Comparison of ENCODE assay signal across 10 cellular contexts in genomic region chr19:44512326-44513298, GRCh38. TPM values are rescaled to one million over a fixed set of nuclear protein-coding genes. Genes with fewer than 3 reads are reported as not detected.
DNase-seq lines count a peak whose midpoint lies in the region; ATAC-seq, FAIRE-seq and TF ChIP-seq lines count a peak whose summit lies in the region.
"Had no signal": no experiment of that assay in that cellular context is flagged by ENCODE, and none has a peak within 500 bp of the region (broad histone marks: within the 10 kb centered on the region; RNA-seq: fewer than 3 reads in every experiment).

No MANE protein-coding gene starts in this region.

- TF ChIP-seq CTCF in PC-9 (conservative IDR thresholded peaks at IDR 0.05) = peak; percentile 77

- FAIRE-seq in H54 (lab: Jason Lieb, UNC) (peak; percentile 78), GM12891 (lab: Jason Lieb, UNC) (no peak)

- no peaks in the 10 kb centered on the region; the same call in 1 of the 2 replicates for H3F3A ChIP-seq in PC-9 (ENCODE audit: insufficient read depth, low read depth)

- TF ChIP-seq POLR2A in H54 (IDR thresholded peaks at IDR 0.05; ENCODE audit: low read depth, low read length) = no peak
- TF ChIP-seq POLR2A in GM12891 (IDR thresholded peaks at IDR 0.05; ENCODE audit: low read depth, low read length) = no peak

- H3K4me3 ChIP-seq in PC-9 = no peak overlapping the region

- H3K79me2 ChIP-seq in PC-9 (ENCODE audit: low read depth) = no peaks in the 10 kb centered on the region

- ATAC-seq in left ventricle myocardium superior = no peak
- ATAC-seq: T-cell had no signal

- H3K9me3 ChIP-seq in PC-9 (ENCODE audit: insufficient read depth, low read depth) = no peaks in the 10 kb centered on the region

- H3K27ac ChIP-seq in PC-9 (no peak overlapping the region), epithelial cell of prostate (no peak overlapping the region)

- DNase-seq in COR-L47 (lab: John Stamatoyannopoulos, UW) (peak; percentile 44), H54 (ENCODE audit: insufficient read length, low spot score) (peak; percentile 69), PC-9 (peak; percentile 50 to 73), epithelial cell of prostate (ENCODE audit: low read depth, low spot score) (peak; percentile 33), GM12891 (ENCODE audit: insufficient read length, low spot score) (no peak), T-helper 9 cell (no peak), left ventricle myocardium superior (no peak)
- DNase-seq in stimulated activated CD4-positive, alpha-beta T cell treated with anti-CD3 and anti-CD28 coated beads, Interleukin-2, amount 100 ng/mL, for 48 hours = peak; percentile 33 to 49

- H3K36me3 ChIP-seq in PC-9 (ENCODE audit: low read depth) = no peaks in the 10 kb centered on the region

- H4K20me1 ChIP-seq in PC-9 (ENCODE audit: insufficient read depth) = no peaks in the 10 kb centered on the region

- peaks cover 10% of the 10 kb centered on the region; the same call in 1 of the 2 replicates for H3K27me3 ChIP-seq in PC-9 (ENCODE audit: insufficient read depth, low read depth)

- H2AFZ ChIP-seq in PC-9 = no peak overlapping the region

- H3K4me2 ChIP-seq in PC-9 = 0 out of 2 replicates have a peak overlapping the region, but pooled peaks have one; percentile 14

- no TSS peak for BruUV-seq in PC-9 (replicated peaks; lab: Mats Ljungman, UMichigan)

- intact Hi-C loops in PC-9 (cut with micrococcal nuclease; ENCODE audit: unreplicated experiment) (loop anchor here (1.0 to 5.0 kb wide), 3 partner anchors 59 to 332 kb away; no protein-coding TSS in a partner anchor), left ventricle myocardium superior (cut with micrococcal nuclease) (no loop called here)

- POLR2A ChIA-PET in PC-9 (lab: Charles Lee; ENCODE audit: unreplicated experiment) = no interaction called here

- no peaks in the 10 kb centered on the region for H3K9me2 ChIP-seq in PC-9 (ENCODE audit: insufficient read depth)

- CTCF ChIA-PET in PC-9 (lab: Charles Lee) = no interaction called here

- H3K4me1 ChIP-seq in PC-9 (replicated peaks; ENCODE audit: insufficient read depth) = no peaks in the 10 kb centered on the region; the same call in 1 of the 2 replicates

TF ChIP-seq in GM12891, 5 proteins besides CTCF, POLR2A, EP300 and RAD21:
- TF ChIP-seq SPI1 (IDR thresholded peaks at IDR 0.05; ENCODE audit: low read depth, low read length) (no peak), PAX5 (IDR thresholded peaks at IDR 0.05; ENCODE audit: insufficient read depth, low read length, severe bottlenecking) (no peak), TAF1 (IDR thresholded peaks at IDR 0.05; ENCODE audit: low read depth, low read length) (no peak), POLR2AphosphoS5 (IDR thresholded peaks at IDR 0.05; ENCODE audit: low read depth, low read length) (no peak), POU2F2 (IDR thresholded peaks at IDR 0.05; ENCODE audit: low read depth, low read length) (no peak)

RNA-seq across cellular contexts. Expression of gene ZNF180, which starts 12.3 kb away (rescaled TPM):
- total RNA-seq in PC-9 (2021) (6.3 and 11.3 TPM in 2 replicates), left ventricle myocardium superior (3.6 TPM)
- 2.9 TPM for polyA plus RNA-seq in GM12891 (2012; ENCODE audit: low read depth, missing spikeins)

RNA-seq across cellular contexts. Expression of gene CEACAM20, which starts 16.9 kb away (rescaled TPM):
- not detected in 2 replicates for total RNA-seq in PC-9 (2021)
- not detected for polyA plus RNA-seq in GM12891 (2012; ENCODE audit: low read depth, missing spikeins)
- not detected for total RNA-seq in left ventricle myocardium superior
- total RNA-seq: mononuclear cell, T-cell had no signal

Comparison
In these comparisons a context has a peak if more than half of its experiments do, and no peak if none do; other contexts are left out.
1. DNase-seq: peak in COR-L47 (single experiment), H54 (single experiment), PC-9 (2 of 2), epithelial cell of prostate (single experiment) and stimulated activated CD4-positive, alpha-beta T cell treated with anti-CD3 and anti-CD28 coated beads, Interleukin-2, amount 100 ng/mL, for 48 hours (2 of 2); none in GM12891 (single experiment), T-helper 9 cell (single experiment) and left ventricle myocardium superior (single experiment).